Comparison of ENCODE assay signal across 1 cellular context in the genomic region with DNA sequence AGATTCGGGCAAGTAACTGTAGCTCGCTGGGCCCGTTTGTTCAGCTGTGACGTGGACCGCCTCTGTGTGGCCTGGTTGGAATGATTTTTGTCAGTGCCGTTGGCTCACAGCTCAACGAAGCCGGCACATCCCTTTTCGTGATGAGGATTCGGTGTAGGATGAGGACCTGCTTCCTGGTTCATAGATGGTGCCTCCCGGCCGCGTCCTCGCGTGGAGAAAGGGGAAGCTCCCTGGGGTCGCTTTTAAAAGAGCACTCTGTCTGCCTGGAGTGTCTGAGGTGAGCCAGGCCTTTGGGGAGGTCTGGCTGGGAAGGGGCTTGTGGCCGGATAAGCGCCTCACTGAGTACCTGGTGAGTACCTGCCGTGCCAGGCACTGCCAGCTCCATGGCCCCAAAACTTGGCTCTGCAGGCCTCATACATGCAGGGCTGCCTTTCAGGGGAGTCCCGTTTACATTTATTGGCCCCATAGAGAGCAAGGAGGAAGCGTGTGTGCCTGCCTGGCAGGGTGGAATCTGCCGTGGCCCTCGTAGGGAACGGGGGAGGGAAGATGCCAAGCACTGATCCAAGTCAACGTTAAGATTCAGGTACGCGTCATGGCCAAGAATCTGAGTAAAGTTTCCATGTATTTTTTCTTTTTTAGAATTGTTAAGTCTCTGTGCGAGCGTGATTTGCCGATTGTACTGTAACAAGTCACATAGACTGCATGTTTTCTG.
TF ChIP-seq lines count a peak whose summit lies in the region.

No MANE protein-coding gene starts in this region.

TF ChIP-seq in GM23338, 12 proteins besides CTCF, POLR2A, EP300 and RAD21 (continued from another document):
- TF ChIP-seq, protein P1, sequence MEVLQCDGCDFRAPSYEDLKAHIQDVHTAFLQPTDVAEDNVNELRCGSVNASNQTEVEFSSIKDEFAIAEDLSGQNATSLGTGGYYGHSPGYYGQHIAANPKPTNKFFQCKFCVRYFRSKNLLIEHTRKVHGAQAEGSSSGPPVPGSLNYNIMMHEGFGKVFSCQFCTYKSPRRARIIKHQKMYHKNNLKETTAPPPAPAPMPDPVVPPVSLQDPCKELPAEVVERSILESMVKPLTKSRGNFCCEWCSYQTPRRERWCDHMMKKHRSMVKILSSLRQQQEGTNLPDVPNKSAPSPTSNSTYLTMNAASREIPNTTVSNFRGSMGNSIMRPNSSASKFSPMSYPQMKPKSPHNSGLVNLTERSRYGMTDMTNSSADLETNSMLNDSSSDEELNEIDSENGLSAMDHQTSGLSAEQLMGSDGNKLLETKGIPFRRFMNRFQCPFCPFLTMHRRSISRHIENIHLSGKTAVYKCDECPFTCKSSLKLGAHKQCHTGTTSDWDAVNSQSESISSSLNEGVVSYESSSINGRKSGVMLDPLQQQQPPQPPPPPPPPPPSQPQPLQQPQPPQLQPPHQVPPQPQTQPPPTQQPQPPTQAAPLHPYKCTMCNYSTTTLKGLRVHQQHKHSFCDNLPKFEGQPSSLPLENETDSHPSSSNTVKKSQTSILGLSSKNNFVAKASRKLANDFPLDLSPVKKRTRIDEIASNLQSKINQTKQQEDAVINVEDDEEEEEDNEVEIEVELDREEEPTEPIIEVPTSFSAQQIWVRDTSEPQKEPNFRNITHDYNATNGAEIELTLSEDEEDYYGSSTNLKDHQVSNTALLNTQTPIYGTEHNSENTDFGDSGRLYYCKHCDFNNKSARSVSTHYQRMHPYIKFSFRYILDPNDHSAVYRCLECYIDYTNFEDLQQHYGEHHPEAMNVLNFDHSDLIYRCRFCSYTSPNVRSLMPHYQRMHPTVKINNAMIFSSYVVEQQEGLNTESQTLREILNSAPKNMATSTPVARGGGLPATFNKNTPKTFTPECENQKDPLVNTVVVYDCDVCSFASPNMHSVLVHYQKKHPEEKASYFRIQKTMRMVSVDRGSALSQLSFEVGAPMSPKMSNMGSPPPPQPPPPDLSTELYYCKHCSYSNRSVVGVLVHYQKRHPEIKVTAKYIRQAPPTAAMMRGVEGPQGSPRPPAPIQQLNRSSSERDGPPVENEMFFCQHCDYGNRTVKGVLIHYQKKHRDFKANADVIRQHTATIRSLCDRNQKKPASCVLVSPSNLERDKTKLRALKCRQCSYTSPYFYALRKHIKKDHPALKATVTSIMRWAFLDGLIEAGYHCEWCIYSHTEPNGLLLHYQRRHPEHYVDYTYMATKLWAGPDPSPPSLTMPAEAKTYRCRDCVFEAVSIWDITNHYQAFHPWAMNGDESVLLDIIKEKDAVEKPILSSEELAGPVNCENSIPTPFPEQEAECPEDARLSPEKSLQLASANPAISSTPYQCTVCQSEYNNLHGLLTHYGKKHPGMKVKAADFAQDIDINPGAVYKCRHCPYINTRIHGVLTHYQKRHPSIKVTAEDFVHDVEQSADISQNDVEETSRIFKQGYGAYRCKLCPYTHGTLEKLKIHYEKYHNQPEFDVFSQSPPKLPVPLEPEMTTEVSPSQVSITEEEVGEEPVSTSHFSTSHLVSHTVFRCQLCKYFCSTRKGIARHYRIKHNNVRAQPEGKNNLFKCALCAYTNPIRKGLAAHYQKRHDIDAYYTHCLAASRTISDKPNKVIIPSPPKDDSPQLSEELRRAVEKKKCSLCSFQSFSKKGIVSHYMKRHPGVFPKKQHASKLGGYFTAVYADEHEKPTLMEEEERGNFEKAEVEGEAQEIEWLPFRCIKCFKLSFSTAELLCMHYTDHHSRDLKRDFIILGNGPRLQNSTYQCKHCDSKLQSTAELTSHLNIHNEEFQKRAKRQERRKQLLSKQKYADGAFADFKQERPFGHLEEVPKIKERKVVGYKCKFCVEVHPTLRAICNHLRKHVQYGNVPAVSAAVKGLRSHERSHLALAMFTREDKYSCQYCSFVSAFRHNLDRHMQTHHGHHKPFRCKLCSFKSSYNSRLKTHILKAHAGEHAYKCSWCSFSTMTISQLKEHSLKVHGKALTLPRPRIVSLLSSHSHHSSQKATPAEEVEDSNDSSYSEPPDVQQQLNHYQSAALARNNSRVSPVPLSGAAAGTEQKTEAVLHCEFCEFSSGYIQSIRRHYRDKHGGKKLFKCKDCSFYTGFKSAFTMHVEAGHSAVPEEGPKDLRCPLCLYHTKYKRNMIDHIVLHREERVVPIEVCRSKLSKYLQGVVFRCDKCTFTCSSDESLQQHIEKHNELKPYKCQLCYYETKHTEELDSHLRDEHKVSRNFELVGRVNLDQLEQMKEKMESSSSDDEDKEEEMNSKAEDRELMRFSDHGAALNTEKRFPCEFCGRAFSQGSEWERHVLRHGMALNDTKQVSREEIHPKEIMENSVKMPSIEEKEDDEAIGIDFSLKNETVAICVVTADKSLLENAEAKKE (CRISPR knock-in tag; IDR thresholded peaks at IDR 0.05): no peak
- TF ChIP-seq, protein P2, sequence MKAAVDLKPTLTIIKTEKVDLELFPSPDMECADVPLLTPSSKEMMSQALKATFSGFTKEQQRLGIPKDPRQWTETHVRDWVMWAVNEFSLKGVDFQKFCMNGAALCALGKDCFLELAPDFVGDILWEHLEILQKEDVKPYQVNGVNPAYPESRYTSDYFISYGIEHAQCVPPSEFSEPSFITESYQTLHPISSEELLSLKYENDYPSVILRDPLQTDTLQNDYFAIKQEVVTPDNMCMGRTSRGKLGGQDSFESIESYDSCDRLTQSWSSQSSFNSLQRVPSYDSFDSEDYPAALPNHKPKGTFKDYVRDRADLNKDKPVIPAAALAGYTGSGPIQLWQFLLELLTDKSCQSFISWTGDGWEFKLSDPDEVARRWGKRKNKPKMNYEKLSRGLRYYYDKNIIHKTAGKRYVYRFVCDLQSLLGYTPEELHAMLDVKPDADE (IDR thresholded peaks at IDR 0.05): no peak
- no peak for TF ChIP-seq JUNB (IDR thresholded peaks at IDR 0.05; ENCODE audit: unreplicated experiment)
- TF ChIP-seq, protein P3, sequence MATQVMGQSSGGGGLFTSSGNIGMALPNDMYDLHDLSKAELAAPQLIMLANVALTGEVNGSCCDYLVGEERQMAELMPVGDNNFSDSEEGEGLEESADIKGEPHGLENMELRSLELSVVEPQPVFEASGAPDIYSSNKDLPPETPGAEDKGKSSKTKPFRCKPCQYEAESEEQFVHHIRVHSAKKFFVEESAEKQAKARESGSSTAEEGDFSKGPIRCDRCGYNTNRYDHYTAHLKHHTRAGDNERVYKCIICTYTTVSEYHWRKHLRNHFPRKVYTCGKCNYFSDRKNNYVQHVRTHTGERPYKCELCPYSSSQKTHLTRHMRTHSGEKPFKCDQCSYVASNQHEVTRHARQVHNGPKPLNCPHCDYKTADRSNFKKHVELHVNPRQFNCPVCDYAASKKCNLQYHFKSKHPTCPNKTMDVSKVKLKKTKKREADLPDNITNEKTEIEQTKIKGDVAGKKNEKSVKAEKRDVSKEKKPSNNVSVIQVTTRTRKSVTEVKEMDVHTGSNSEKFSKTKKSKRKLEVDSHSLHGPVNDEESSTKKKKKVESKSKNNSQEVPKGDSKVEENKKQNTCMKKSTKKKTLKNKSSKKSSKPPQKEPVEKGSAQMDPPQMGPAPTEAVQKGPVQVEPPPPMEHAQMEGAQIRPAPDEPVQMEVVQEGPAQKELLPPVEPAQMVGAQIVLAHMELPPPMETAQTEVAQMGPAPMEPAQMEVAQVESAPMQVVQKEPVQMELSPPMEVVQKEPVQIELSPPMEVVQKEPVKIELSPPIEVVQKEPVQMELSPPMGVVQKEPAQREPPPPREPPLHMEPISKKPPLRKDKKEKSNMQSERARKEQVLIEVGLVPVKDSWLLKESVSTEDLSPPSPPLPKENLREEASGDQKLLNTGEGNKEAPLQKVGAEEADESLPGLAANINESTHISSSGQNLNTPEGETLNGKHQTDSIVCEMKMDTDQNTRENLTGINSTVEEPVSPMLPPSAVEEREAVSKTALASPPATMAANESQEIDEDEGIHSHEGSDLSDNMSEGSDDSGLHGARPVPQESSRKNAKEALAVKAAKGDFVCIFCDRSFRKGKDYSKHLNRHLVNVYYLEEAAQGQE (IDR thresholded peaks at IDR 0.05; ENCODE audit: unreplicated experiment): no peak
- no peak for TF ChIP-seq POLR2AphosphoS5 (IDR thresholded peaks at IDR 0.05; ENCODE audit: low read depth)
- TF ChIP-seq EZH2 (IDR thresholded peaks at IDR 0.05; ENCODE audit: low read depth, unreplicated experiment): no peak
- TF ChIP-seq EZH2phosphoT487 (IDR thresholded peaks at IDR 0.05; ENCODE audit: unreplicated experiment): no peak
- TF ChIP-seq NANOG (IDR thresholded peaks at IDR 0.05; ENCODE audit: borderline replicate concordance): no peak
- TF ChIP-seq CREB1 (CRISPR knock-in tag; IDR thresholded peaks at IDR 0.05; ENCODE audit: low read depth): no peak
